18 cellular contexts compared by ENCODE assay signal in the genomic region with DNA sequence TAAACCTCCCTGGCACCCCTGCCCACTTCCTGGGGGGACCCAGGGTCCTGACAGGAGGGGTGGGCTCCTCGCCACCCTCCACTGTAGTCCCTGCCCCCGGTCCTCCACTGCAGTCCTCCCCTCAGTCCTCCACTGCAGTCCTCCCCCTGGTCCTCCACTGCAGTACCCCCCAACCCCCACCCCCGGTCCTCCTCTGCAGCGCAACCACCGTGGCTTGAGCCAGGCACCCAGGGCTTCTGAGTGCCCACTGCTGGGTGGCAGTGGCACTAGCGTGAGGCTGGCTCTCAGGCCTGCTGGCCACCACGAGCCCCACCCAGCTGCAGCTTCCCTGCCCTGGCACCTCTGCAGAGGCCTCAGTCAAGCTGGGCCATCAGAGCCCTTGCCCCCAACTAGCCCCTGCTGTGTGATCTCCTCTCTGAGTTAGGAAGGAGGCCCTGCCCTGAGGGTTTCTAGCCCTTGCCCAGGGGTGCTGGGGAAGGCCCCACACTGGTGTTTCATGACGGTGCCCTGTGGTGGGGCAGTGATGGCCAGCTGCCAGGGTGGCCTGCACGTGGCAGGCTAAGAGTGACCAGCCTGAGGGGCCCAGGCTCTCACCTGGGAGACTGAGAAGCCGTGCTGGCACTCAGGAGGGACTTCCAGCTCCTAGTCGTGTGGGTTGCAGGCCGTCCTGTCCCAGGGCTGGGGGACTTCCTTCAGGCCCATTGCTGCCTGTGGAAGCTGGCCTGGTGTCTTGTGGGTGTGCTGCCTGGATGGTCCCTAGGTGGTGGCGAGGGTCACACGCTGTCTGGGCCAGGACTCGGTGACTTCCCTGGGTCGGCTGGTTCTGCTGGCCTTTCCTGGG. TPM values are rescaled to one million over a fixed set of nuclear protein-coding genes. Genes with fewer than 3 reads are reported as not detected.
"Had no signal": no experiment of that assay in that cellular context is flagged by ENCODE, and none has a peak within 500 bp of the region (broad histone marks: within the 10 kb centered on the region; RNA-seq: fewer than 3 reads in every experiment).

No MANE protein-coding gene starts in this region.

- H3K4me3 ChIP-seq: adrenal gland, gastroesophageal sphincter, psoas muscle, suprapubic skin, upper lobe of left lung had no signal

- H3K27me3 ChIP-seq: adrenal gland, gastroesophageal sphincter, suprapubic skin, upper lobe of left lung had no signal

- DNase-seq: activated CD4-positive, alpha-beta T cell treated with anti-CD3 and anti-CD28 coated beads for 4 hours; activated CD8-positive, alpha-beta memory T cell treated with anti-CD3 and anti-CD28 coated beads, Interleukin-2, amount 50 U/mL, for 4 hours; activated CD8-positive, alpha-beta T cell treated with anti-CD3 and anti-CD28 coated beads for 36 hours; activated gamma-delta T cell treated with Interleukin-2 at 50 U/mL for 16 hours; activated T-cell treated with anti-CD3 and anti-CD28 coated beads, Interleukin-2, amount 50 U/mL, for 72 hours; effector memory CD4-positive, alpha-beta T cell; hippocampal formation; stimulated activated CD4-positive, alpha-beta T cell treated with anti-CD3 and anti-CD28 coated beads, Interleukin-2, amount 100 ng/mL, for 48 hours; stimulated activated naive CD4-positive, alpha-beta T cell treated with Interleukin-2 at 50 U/mL for 16 hours; T-cell had no signal

- H3K9me3 ChIP-seq: adrenal gland, gastroesophageal sphincter, psoas muscle, suprapubic skin, upper lobe of left lung had no signal

- H3K27ac ChIP-seq: adrenal gland, epithelial cell of prostate, gastroesophageal sphincter, psoas muscle, suprapubic skin, upper lobe of left lung had no signal

- ATAC-seq: activated CD8-positive, alpha-beta T cell treated with anti-CD3 and anti-CD28 coated beads for 36 hours; activated T-cell treated with anti-CD3 and anti-CD28 coated beads, Interleukin-2, amount 50 U/mL, for 72 hours; gastroesophageal sphincter; natural killer cell treated with Interleukin-12 subunit alpha and Interleukin-12 subunit beta and Interleukin-15 and Interleukin-18, amount 100 ng/mL, for 72 hours; psoas muscle; T-cell had no signal

RNA-seq across cellular contexts. Expression of gene PLD4, which starts 49.9 kb away (rescaled TPM):
- total RNA-seq: activated CD8-positive, alpha-beta T cell treated with anti-CD3 and anti-CD28 coated beads for 36 hours; lung microvascular endothelial cell; natural killer cell treated with Interleukin-12 subunit alpha and Interleukin-12 subunit beta and Interleukin-15 and Interleukin-18, amount 100 ng/mL, for 72 hours had no signal
- polyA plus RNA-seq: psoas muscle had no signal
